ENCODE assay signal across 19 cellular contexts in genomic region chr4:30536231-30536630, GRCh38.
DNase-seq lines count a peak whose midpoint lies in the region; ATAC-seq, FAIRE-seq and TF ChIP-seq lines count a peak whose summit lies in the region.
"Had no signal": no experiment of that assay in that cellular context is flagged by ENCODE, and none has a peak within 500 bp of the region (broad histone marks: within the 10 kb centered on the region; RNA-seq: fewer than 3 reads in every experiment).

No MANE protein-coding gene starts in this region.

- no peak overlapping the region; the same call in 1 of the 2 replicates for H3K56ac ChIP-seq in IMR-90 (ENCODE audit: extremely low read depth, insufficient read depth, low read length)

- H4K8ac ChIP-seq in IMR-90 (ENCODE audit: low read depth in 2 of 2, low read length in 2 of 2): no peak overlapping the region

- H3K23ac ChIP-seq in IMR-90 (ENCODE audit: low read depth, low read length): no peak overlapping the region

- H3K27ac Mint-ChIP-seq in activated CD4-positive, alpha-beta T cell treated with anti-CD3 and anti-CD28 coated beads, Interleukin-2, amount 10 ng/mL, durations not matched to agents 24 days and 14 days: no peak overlapping the region
- H3K27ac Mint-ChIP-seq: HFFc6 had no signal

- no peak overlapping the region for H3K14ac ChIP-seq in IMR-90 (replicated peaks; ENCODE audit: low read depth, low read length)

- no peaks in the 10 kb centered on the region for H4K20me1 ChIP-seq in IMR-90 (ENCODE audit: insufficient read depth, low read length)
- H4K20me1 ChIP-seq: BLaER1 treated with 17β-estradiol and CSF1 and Interleukin-3, amounts not matched to agents 10 nM and 100 nM had no signal

- no peak for TF ChIP-seq RAD21 in IMR-90 (IDR thresholded peaks at IDR 0.05; ENCODE audit: low read length)

- BruUV-seq in IMR-90 (replicated peaks; lab: Mats Ljungman, UMichigan): no TSS peak

- H3K9ac ChIP-seq in IMR-90 (ENCODE audit: low read depth, low read length): no peak overlapping the region
- H3K9ac ChIP-seq: BLaER1 treated with 17β-estradiol and CSF1 and Interleukin-3, amounts not matched to agents 10 nM and 100 nM had no signal

- no peak overlapping the region for H3K4ac ChIP-seq in IMR-90 (ENCODE audit: low read depth, low read length)

- no peak overlapping the region for H3K18ac ChIP-seq in IMR-90 (ENCODE audit: low read depth, low read length)

- in situ Hi-C loops in IMR-90 (cut with MboI; ENCODE audit: low sequenced_read_pairs): no loop called here

- H3K79me1 ChIP-seq in IMR-90 (ENCODE audit: low read depth in 1 of 2, low read length in 2 of 2): no peaks in the 10 kb centered on the region

- no peaks in the 10 kb centered on the region for H3K9me1 ChIP-seq in IMR-90 (ENCODE audit: insufficient read depth, low read length)

- 0 out of 2 replicates have a peak, but pooled peaks cover 2% of the 10 kb centered on the region for H3K9me3 ChIP-seq in IMR-90 (ENCODE audit: control insufficient read depth, insufficient read depth, low read length)
- no peaks in the 10 kb centered on the region for H3K9me3 ChIP-seq in psoas muscle
- H3K9me3 ChIP-seq: BLaER1 treated with 17β-estradiol and CSF1 and Interleukin-3, amounts not matched to agents 10 nM and 100 nM had no signal

- no peak overlapping the region for H3K4me3 Mint-ChIP-seq in activated CD4-positive, alpha-beta T cell treated with anti-CD3 and anti-CD28 coated beads, Interleukin-2, amount 10 ng/mL, durations not matched to agents 24 days and 14 days
- H3K4me3 Mint-ChIP-seq: HFFc6 had no signal

- H3K27ac ChIP-seq in IMR-90 (ENCODE audit: insufficient read depth, low read length) (no peak overlapping the region), psoas muscle (no peak overlapping the region)
- H3K27ac ChIP-seq: BLaER1 treated with 17β-estradiol and CSF1 and Interleukin-3, amounts not matched to agents 10 nM and 100 nM had no signal

- H3K4me1 Mint-ChIP-seq in activated CD4-positive, alpha-beta T cell treated with anti-CD3 and anti-CD28 coated beads, Interleukin-2, amount 10 ng/mL, durations not matched to agents 24 days and 14 days: no peaks in the 10 kb centered on the region

- no peak overlapping the region for H2BK120ac ChIP-seq in IMR-90 (ENCODE audit: low read depth, low read length)

- H3K27me3 Mint-ChIP-seq in activated CD4-positive, alpha-beta T cell treated with anti-CD3 and anti-CD28 coated beads, Interleukin-2, amount 10 ng/mL, durations not matched to agents 24 days and 14 days: no peaks in the 10 kb centered on the region

- no peak for DNase-seq in D721Med (ENCODE audit: insufficient read length, low spot score)
- peak; percentile 0 for DNase-seq in IMR-90
- DNase-seq in amniotic epithelial cell (ENCODE audit: low read depth): peak; percentile 73
- DNase-seq in iris pigment epithelial cell (ENCODE audit: low read depth): peak; percentile 66
- no peak for DNase-seq in AG20443 (ENCODE audit: low spot score)
- no peak for DNase-seq in activated T-cell treated with anti-CD3 and anti-CD28 coated beads, Interleukin-2, amount 50 U/mL, for 48 hours
- DNase-seq in psoas muscle: no peak
- DNase-seq in activated CD4-positive, alpha-beta T cell treated with anti-CD3 and anti-CD28 coated beads, Interleukin-2, amount 10 ng/mL, durations not matched to agents 24 days and 14 days: no peak
- DNase-seq: DND-41, GF-D8, GOT3, HFFc6, Karpas-422, NCI-H1105 treated with DMSO at 0.1 percent for 48 hours, NCI-H187, NCI-H526 treated with DMSO at 0.1 percent for 48 hours had no signal

- WGBS in IMR-90 (ENCODE audit: extremely low coverage in 2 of 2, insufficient read length in 1 of 2), 2 experiments: no CpG with 5 or more reads among the region's 2 CpGs
- 81 to 87% (median 85%) methylated on average over 2 of the region's 2 CpGs for WGBS in psoas muscle, 3 donors

- H2AFZ ChIP-seq in IMR-90 (replicated peaks; ENCODE audit: low read length, poor library complexity): no peak overlapping the region

- POLR2A ChIA-PET in IMR-90 (lab: Charles Lee; ENCODE audit: unreplicated experiment): no interaction called here

- H3K27me3 ChIP-seq in IMR-90 (ENCODE audit: control insufficient read depth, insufficient read depth, low read length): no peaks in the 10 kb centered on the region; the same call in 1 of the 2 replicates
- no peaks in the 10 kb centered on the region for H3K27me3 ChIP-seq in psoas muscle (ENCODE audit: insufficient read depth in 3 of 3, low read length in 2 of 3)
- H3K27me3 ChIP-seq: BLaER1 treated with 17β-estradiol and CSF1 and Interleukin-3, amounts not matched to agents 10 nM and 100 nM had no signal

- no peak overlapping the region for H4K91ac ChIP-seq in IMR-90 (ENCODE audit: insufficient read depth, low read depth, low read length)

- no peak overlapping the region for H2BK5ac ChIP-seq in IMR-90 (ENCODE audit: low read depth, low read length, poor library complexity, severe bottlenecking)

- no peak overlapping the region for H2BK15ac ChIP-seq in IMR-90 (ENCODE audit: low read depth, low read length)

- no peak overlapping the region for H4K5ac ChIP-seq in IMR-90 (ENCODE audit: low read depth, low read length)

- H3K4me1 ChIP-seq in IMR-90 (ENCODE audit: control insufficient read depth, insufficient read depth, low read length): no peaks in the 10 kb centered on the region; the same call in 1 of the 2 replicates
- no peaks in the 10 kb centered on the region for H3K4me1 ChIP-seq in psoas muscle

- H3K36me3 Mint-ChIP-seq in activated CD4-positive, alpha-beta T cell treated with anti-CD3 and anti-CD28 coated beads, Interleukin-2, amount 10 ng/mL, durations not matched to agents 24 days and 14 days (ENCODE audit: low read depth): no peaks in the 10 kb centered on the region

- intact Hi-C loops in IMR-90 (cut with micrococcal nuclease): no loop called here
- intact Hi-C loops in psoas muscle (cut with DNase I): no loop called here
- intact Hi-C loops in activated CD4-positive, alpha-beta T cell treated with anti-CD3 and anti-CD28 coated beads, Interleukin-2, amount 10 ng/mL, durations not matched to agents 24 days and 14 days (cut with micrococcal nuclease): no loop called here

- FAIRE-seq in D721Med (lab: Jason Lieb, UNC): peak; percentile 38
- FAIRE-seq: A204.1, GM12891 had no signal

- TF ChIP-seq CTCF in D721Med (IDR thresholded peaks at IDR 0.05; ENCODE audit: insufficient read depth, missing control alignments) (no peak), IMR-90 (conservative IDR thresholded peaks at IDR 0.05; ENCODE audit: low read depth, low read length) (no peak), psoas muscle (IDR thresholded peaks at IDR 0.05) (no peak)

- dilution Hi-C loops in IMR-90 (cut with HindIII; ENCODE audit: low sequenced_read_pairs, unreplicated experiment): no loop called here

- no peak for ATAC-seq in IMR-90 (ENCODE audit: low read depth)
- ATAC-seq in psoas muscle: no peak

- no peak overlapping the region for H2AK9ac ChIP-seq in IMR-90 (replicated peaks; ENCODE audit: low read depth, low read length, poor library complexity)

- peaks cover 14% of the 10 kb centered on the region for H3K9me3 Mint-ChIP-seq in activated CD4-positive, alpha-beta T cell treated with anti-CD3 and anti-CD28 coated beads, Interleukin-2, amount 10 ng/mL, durations not matched to agents 24 days and 14 days

- no peak overlapping the region for H3K4me3 ChIP-seq in IMR-90 (ENCODE audit: insufficient read depth, low read depth, low read length)
- H3K4me3 ChIP-seq in psoas muscle: no peak overlapping the region
- H3K4me3 ChIP-seq: BLaER1 treated with 17β-estradiol and CSF1 and Interleukin-3, amounts not matched to agents 10 nM and 100 nM had no signal

- no peak overlapping the region for H3K4me2 ChIP-seq in IMR-90 (ENCODE audit: low read depth, low read length)
- H3K4me2 ChIP-seq: BLaER1 treated with 17β-estradiol and CSF1 and Interleukin-3, amounts not matched to agents 10 nM and 100 nM had no signal

- CTCF ChIA-PET in IMR-90 (lab: Yijun Ruan, JAX): no interaction called here

- no peak overlapping the region for H2AK5ac ChIP-seq in IMR-90 (ENCODE audit: low read depth, low read length)

- no peak for TF ChIP-seq POLR2A in IMR-90 (IDR thresholded peaks at IDR 0.05; ENCODE audit: low read depth, low read length)

- H2BK20ac ChIP-seq in IMR-90 (ENCODE audit: low read depth, low read length): no peak overlapping the region

- H3K36me3 ChIP-seq in IMR-90 (ENCODE audit: control insufficient read depth, insufficient read depth, low read length) (no peaks in the 10 kb centered on the region), psoas muscle (ENCODE audit: insufficient read depth in 1 of 2, low read depth in 1 of 2) (no peaks in the 10 kb centered on the region)
- H3K36me3 ChIP-seq: BLaER1 treated with 17β-estradiol and CSF1 and Interleukin-3, amounts not matched to agents 10 nM and 100 nM had no signal

TF ChIP-seq in IMR-90, 13 proteins besides CTCF, POLR2A, EP300 and RAD21:
- TF ChIP-seq MAFK (IDR thresholded peaks at IDR 0.05; ENCODE audit: low read depth, low read length): no peak
- no peak for TF ChIP-seq CHD1 (IDR thresholded peaks at IDR 0.05; ENCODE audit: low read depth, low read length)
- no peak for TF ChIP-seq BHLHE40 (IDR thresholded peaks at IDR 0.05; ENCODE audit: low read depth, low read length)
- no peak for TF ChIP-seq ELK1 (IDR thresholded peaks at IDR 0.05; ENCODE audit: borderline replicate concordance, low read depth, low read length)
- no peak for TF ChIP-seq RFX5 (IDR thresholded peaks at IDR 0.05; ENCODE audit: low read depth, low read length)

Comparison
In these comparisons a context has a peak if more than half of its experiments do, and no peak if none do; other contexts are left out.
1. DNase-seq: peak in IMR-90 (single experiment), amniotic epithelial cell (single experiment) and iris pigment epithelial cell (single experiment); none in D721Med (single experiment), AG20443 (single experiment), activated T-cell treated with anti-CD3 and anti-CD28 coated beads, Interleukin-2, amount 50 U/mL, for 48 hours (0 of 2), psoas muscle (0 of 2) and activated CD4-positive, alpha-beta T cell treated with anti-CD3 and anti-CD28 coated beads, Interleukin-2, amount 10 ng/mL, durations not matched to agents 24 days and 14 days (single experiment).